Comparison of ENCODE assay signal across 8 cellular contexts in the genomic region with DNA sequence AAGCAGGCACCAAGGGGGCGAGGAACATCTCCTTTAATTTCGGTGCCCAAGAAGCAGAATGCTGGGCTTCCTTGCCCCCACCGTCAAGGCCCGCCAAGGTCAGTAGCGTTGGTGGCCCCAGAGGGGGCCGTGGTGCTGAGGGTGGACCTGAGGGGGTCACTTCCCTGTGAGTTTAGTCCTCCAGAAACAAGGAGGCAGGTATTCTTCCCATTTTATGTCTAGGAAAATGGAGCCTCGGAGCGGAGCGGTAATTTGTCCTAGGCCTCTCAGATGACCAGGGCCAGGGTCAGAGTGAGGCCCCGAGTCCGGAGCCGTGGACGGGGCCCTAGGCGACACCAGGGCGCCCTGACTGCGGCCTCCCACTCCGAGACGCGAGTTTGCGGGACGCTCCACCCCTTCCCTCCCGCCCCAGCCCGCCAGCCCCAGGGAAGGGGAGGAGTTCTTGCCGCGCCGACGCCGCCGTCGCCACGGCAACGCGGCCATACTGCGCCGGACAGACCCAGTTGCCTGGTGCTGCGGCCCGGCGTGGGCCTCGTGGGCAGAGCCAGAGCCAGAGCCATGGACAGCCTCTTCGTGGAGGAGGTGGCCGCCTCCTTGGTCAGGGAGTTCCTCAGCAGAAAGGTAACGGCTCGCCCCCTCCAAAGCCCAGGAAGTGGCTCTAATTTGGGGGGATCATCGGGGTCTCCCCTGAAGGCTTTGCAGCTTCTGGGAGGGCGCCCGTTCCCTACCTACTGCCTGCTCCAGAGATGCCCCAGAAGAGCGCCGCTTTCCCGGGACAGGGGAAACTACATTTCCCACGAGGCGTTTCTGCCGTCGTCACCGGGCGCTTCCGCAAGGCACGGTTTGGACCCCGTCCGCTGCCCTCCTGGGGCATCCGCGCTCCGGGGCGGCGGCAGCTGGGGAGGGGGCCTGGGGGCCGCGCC. TPM values are rescaled to one million over a fixed set of nuclear protein-coding genes. Genes with fewer than 3 reads are reported as not detected.
DNase-seq lines count a peak whose midpoint lies in the region; ATAC-seq and TF ChIP-seq lines count a peak whose summit lies in the region.

A gene (plus strand): TSS at position 482 of the 923 bp plus-strand sequence. CDS start 77 bp downstream, at position 559.

- no peaks in the 10 kb centered on the region for H3K36me3 ChIP-seq in WERI-Rb-1
- H3K36me3 ChIP-seq in skeletal muscle satellite cell (ENCODE audit: insufficient read depth, low read length), result no peaks in the 10 kb centered on the region

- peak; percentile 74 for DNase-seq in NCI-H146 treated with DMSO at 0.1 percent for 48 hours (lab: John Stamatoyannopoulos, UW; ENCODE audit: unreplicated experiment)
- DNase-seq in WERI-Rb-1, result peak; percentile 66
- DNase-seq in T47D (ENCODE audit: low read depth in 1 of 2, low spot score in 1 of 2), result peak; percentile 79 to 90
- DNase-seq in DMS79 (lab: John Stamatoyannopoulos, UW), result no peak

- in situ Hi-C loops in T47D (cut with HindIII; ENCODE audit: low pct_unique_long_range_greater_than_20kb, low sequenced_read_pairs), result no loop called here

- H3K4me3 ChIP-seq in GM12875 (ENCODE audit: low read depth, low read length) (peak within 1 kb of the TSS; percentile 81), WERI-Rb-1 (ENCODE audit: low read depth, low read length) (peak within 1 kb of the TSS; percentile 65), iPS-18c (ENCODE audit: insufficient read depth, low read depth, low read length) (peak within 1 kb of the TSS; percentile 84), skeletal muscle satellite cell (ENCODE audit: low read length) (peak within 1 kb of the TSS; percentile 95)

- H3K4me1 ChIP-seq in skeletal muscle satellite cell (ENCODE audit: control insufficient read depth, insufficient read depth, low read length), result peaks cover 9% of the 10 kb centered on the region

- H3K27ac ChIP-seq in WERI-Rb-1, result peak within 1 kb of the TSS; percentile 53

- H3K4me2 ChIP-seq in skeletal muscle satellite cell (ENCODE audit: low read length), result peak within 1 kb of the TSS; percentile 98

- H3K9ac ChIP-seq in skeletal muscle satellite cell (ENCODE audit: low read depth, low read length), result peak within 1 kb of the TSS; percentile 88

- H3K27me3 ChIP-seq in WERI-Rb-1 (ENCODE audit: insufficient read depth, low read depth, severe bottlenecking) (no peaks in the 10 kb centered on the region), skeletal muscle satellite cell (ENCODE audit: control insufficient read depth, insufficient read depth, low read length) (peaks cover 5% of the 10 kb centered on the region)

- no peak for TF ChIP-seq CTCF in GM12875 (IDR thresholded peaks at IDR 0.05; ENCODE audit: borderline replicate concordance, insufficient read depth, low read depth, low read length)
- TF ChIP-seq CTCF in WERI-Rb-1 (IDR thresholded peaks at IDR 0.05; ENCODE audit: low read depth, low read length), result no peak

- H3K9me3 ChIP-seq in WERI-Rb-1 (ENCODE audit: severe bottlenecking) (no peaks in the 10 kb centered on the region), iPS-18c (ENCODE audit: control insufficient read depth, insufficient read depth, low read length) (peaks cover 2% of the 10 kb centered on the region), skeletal muscle satellite cell (replicated peaks; ENCODE audit: low read length) (no peaks in the 10 kb centered on the region)

- ATAC-seq in HG02678 (IDR thresholded peaks at IDR 0.05; ENCODE audit: unreplicated experiment), result peak; percentile 87

RNA-seq across cellular contexts. Expression of the gene that starts here (rescaled TPM):
- 6.6 and 8.7 TPM in 2 replicates for total RNA-seq in skeletal muscle satellite cell (2012; rRNA removed)
